ENCODE assay signal across 15 cellular contexts in the genomic region with DNA sequence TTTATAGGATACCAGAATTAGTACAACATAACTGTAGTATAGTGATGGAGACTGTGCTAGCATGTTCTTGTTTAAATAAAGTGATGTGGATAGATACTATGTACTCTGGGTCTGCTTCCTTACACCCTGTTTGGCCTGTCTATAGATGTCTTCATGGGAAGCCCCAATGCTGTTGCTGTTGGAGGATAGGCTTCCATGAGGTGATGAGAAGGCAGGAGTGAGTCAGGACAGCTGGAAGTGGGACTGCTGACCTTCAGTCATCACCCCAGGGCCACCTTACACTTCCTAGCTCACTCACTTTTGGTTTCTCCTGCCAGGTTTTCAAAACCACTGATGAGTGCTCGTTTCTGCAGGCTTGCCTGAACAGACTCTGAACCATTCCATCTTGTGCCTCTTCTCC. TPM values are rescaled to one million over a fixed set of nuclear protein-coding genes. Genes with fewer than 3 reads are reported as not detected.
DNase-seq lines count a peak whose midpoint lies in the region; ATAC-seq, FAIRE-seq and TF ChIP-seq lines count a peak whose summit lies in the region.
"Had no signal": no experiment of that assay in that cellular context is flagged by ENCODE, and none has a peak within 500 bp of the region (broad histone marks: within the 10 kb centered on the region; RNA-seq: fewer than 3 reads in every experiment).

No MANE protein-coding gene starts in this region.

- H3K27ac ChIP-seq in HCT116 (ENCODE audit: low read depth, low read length) (no peak overlapping the region), adrenal gland (no peak overlapping the region), keratinocyte (ENCODE audit: control insufficient read depth, insufficient read depth, low read length) (peak overlapping the region; percentile 60)
- H3K27ac ChIP-seq: HL-60 had no signal

- H3K4me2 ChIP-seq in HCT116 (ENCODE audit: low read length) (no peak overlapping the region), keratinocyte (ENCODE audit: control insufficient read depth, extremely low read depth, insufficient read depth, low read depth, low read length) (peak overlapping the region; percentile 49)

- ATAC-seq in HCT116: peak; percentile 62; the same call in 1 of the 2 replicates
- ATAC-seq in HG02884 (IDR thresholded peaks at IDR 0.05; ENCODE audit: unreplicated experiment): no peak
- ATAC-seq: activated CD8-positive, alpha-beta memory T cell treated with anti-CD3 and anti-CD28 coated beads, Interleukin-2, amount 10 ng/mL, durations not matched to agents 7 days and 5 days; body of pancreas had no signal

- H3K9ac ChIP-seq in HCT116 (ENCODE audit: low read length) (no peak overlapping the region), keratinocyte (ENCODE audit: control insufficient read depth, extremely low read depth, insufficient read depth, low read length) (peak overlapping the region; percentile 20)

- H3K27me3 ChIP-seq in HCT116 (ENCODE audit: insufficient read depth, low read length) (no peaks in the 10 kb centered on the region), adrenal gland (no peaks in the 10 kb centered on the region), keratinocyte (ENCODE audit: control insufficient read depth, extremely low read depth, insufficient read depth, low read length) (no peaks in the 10 kb centered on the region)
- H3K27me3 ChIP-seq: body of pancreas had no signal

- FAIRE-seq in keratinocyte (lab: Jason Lieb, UNC): peak; percentile 97

- RAD21 ChIA-PET in HCT116 (lab: Charles Lee; ENCODE audit: low non-redundant PET in 1 of 2, low total read pairs in 2 of 2, uncharacterized antibody in 2 of 2, unreplicated experiment in 2 of 2): no interaction called here

- POLR2A ChIA-PET in HCT116 (lab: Charles Lee): no interaction called here

- no peak for TF ChIP-seq CTCF in HCT116 (IDR thresholded peaks at IDR 0.05 in 2 of 3, conservative IDR thresholded peaks at IDR 0.05 in 1 of 3; ENCODE audit: borderline replicate concordance in 1 of 3, insufficient read depth in 1 of 3, low read depth in 2 of 3, low read length in 2 of 3)
- no peak for TF ChIP-seq CTCF in adrenal gland (IDR thresholded peaks at IDR 0.05)
- TF ChIP-seq CTCF in keratinocyte (optimal IDR thresholded peaks at IDR 0.05 in 1 of 3, IDR thresholded peaks at IDR 0.05 in 1 of 3, conservative IDR thresholded peaks at IDR 0.05 in 1 of 3; ENCODE audit: extremely low read depth in 1 of 3, insufficient read depth in 2 of 3, low read length in 3 of 3): no peak

- DNase-seq in GM03348 (ENCODE audit: low spot score) (peak; percentile 20), HCT116 (ENCODE audit: low read depth, low spot score) (no peak), adrenal gland (peak in 5 of 7 donors; percentile 23 to 42 (median 35)), keratinocyte (ENCODE audit: low read depth, low spot score) (peak; percentile 38), dedifferentiated amniotic fluid mesenchymal stem cell (ENCODE audit: extremely low spot score) (no peak), SIG-M5 treated with dmso at 0.1 percent for 504 hours (lab: John Stamatoyannopoulos, UW; ENCODE audit: unreplicated experiment) (no peak)
- DNase-seq in activated T-cell treated with anti-CD3 and anti-CD28 coated beads, Interleukin-2, amount 50 U/mL, for 1 hour: no peak
- DNase-seq: activated CD8-positive, alpha-beta memory T cell treated with anti-CD3 and anti-CD28 coated beads, Interleukin-2, amount 10 ng/mL, durations not matched to agents 7 days and 5 days; body of pancreas; NCI-H1105 treated with DMSO at 0.1 percent for 48 hours had no signal

- BruUV-seq in HCT116 (replicated peaks; lab: Mats Ljungman, UMichigan): no TSS peak

- 35 to 49% (median 40%) methylated on average over 1 of the region's 1 CpG for WGBS in adrenal gland, 4 donors

- H3K4me3 ChIP-seq in HCT116 (replicated peaks in 1 of 2; ENCODE audit: low read depth in 1 of 2, low read length in 2 of 2) (no peak overlapping the region), adrenal gland (no peak overlapping the region), keratinocyte (ENCODE audit: control insufficient read depth in 2 of 3, extremely low read depth in 1 of 3, insufficient read depth in 2 of 3, low read depth in 1 of 3, low read length in 3 of 3) (no peak overlapping the region)
- H3K4me3 ChIP-seq: body of pancreas, HAP-1 had no signal

- no peak for TF ChIP-seq RAD21 in HCT116 (IDR thresholded peaks at IDR 0.05; ENCODE audit: low read depth)

- no peak overlapping the region for H2AFZ ChIP-seq in HCT116 (ENCODE audit: low read depth, low read length, poor library complexity, severe bottlenecking)
- H2AFZ ChIP-seq in keratinocyte (ENCODE audit: control insufficient read depth, low read length): no peak overlapping the region

- H3K36me3 ChIP-seq in HCT116 (ENCODE audit: control insufficient read depth in 1 of 2, insufficient read depth in 2 of 2, low read length in 2 of 2) (no peaks in the 10 kb centered on the region), adrenal gland (replicated peaks in 1 of 2) (no peaks in the 10 kb centered on the region), keratinocyte (ENCODE audit: control insufficient read depth in 2 of 2, extremely low read depth in 1 of 2, insufficient read depth in 2 of 2, low read length in 2 of 2) (peaks cover 2 to 5% of the 10 kb centered on the region in 2 experiments)
- H3K36me3 ChIP-seq: HAP-1 had no signal

- H3K9me3 ChIP-seq in HCT116 (ENCODE audit: control insufficient read depth in 1 of 2, insufficient read depth in 1 of 2, low read depth in 1 of 2, low read length in 2 of 2) (no peaks in the 10 kb centered on the region), adrenal gland (replicated peaks in 1 of 3) (no peaks in the 10 kb centered on the region), keratinocyte (ENCODE audit: control insufficient read depth, low read depth, low read length) (no peaks in the 10 kb centered on the region)
- H3K9me3 ChIP-seq: body of pancreas, HAP-1 had no signal

- H3K79me2 ChIP-seq in HCT116 (ENCODE audit: insufficient read depth, low read length) (peaks cover 43% of the 10 kb centered on the region), keratinocyte (ENCODE audit: control insufficient read depth, insufficient read depth, low read length) (peaks cover 39% of the 10 kb centered on the region)

- no peak for TF ChIP-seq POLR2A in HCT116 (IDR thresholded peaks at IDR 0.05; ENCODE audit: borderline replicate concordance, extremely low read depth, insufficient read depth, insufficient read length)
- TF ChIP-seq POLR2A in adrenal gland (IDR thresholded peaks at IDR 0.05): no peak

- no peaks in the 10 kb centered on the region for H3K9me2 ChIP-seq in HCT116 (ENCODE audit: insufficient read depth)

- dilution Hi-C loops in keratinocyte (cut with MboI; ENCODE audit: extremely low pct_ligation_motif_present, low sequenced_read_pairs): no loop called here

- intact Hi-C loops in HCT116 (cut with micrococcal nuclease): no loop called here
- intact Hi-C loops in adrenal gland (cut with DNase I): no loop called here

- H3K9me1 ChIP-seq in keratinocyte (ENCODE audit: control insufficient read depth, extremely low read depth, insufficient read depth, low read length): no peaks in the 10 kb centered on the region

- CTCF ChIA-PET in HCT116 (lab: Charles Lee): no interaction called here

- H4K20me1 ChIP-seq in HCT116 (ENCODE audit: insufficient read depth): no peaks in the 10 kb centered on the region
- H4K20me1 ChIP-seq in keratinocyte (ENCODE audit: control insufficient read depth, extremely low read depth, insufficient read depth, low read length): no peaks in the 10 kb centered on the region

- H3K4me1 ChIP-seq in HCT116 (ENCODE audit: control insufficient read depth in 1 of 2, insufficient read depth in 2 of 2, low read length in 2 of 2) (peaks cover 0 to 14% of the 10 kb centered on the region in 2 experiments; a peak in 1 of 4 replicates), adrenal gland (replicated peaks in 1 of 2) (peaks cover 5 to 10% of the 10 kb centered on the region in 2 donors), keratinocyte (ENCODE audit: control insufficient read depth, extremely low read depth, insufficient read depth, low read length) (peaks cover 48% of the 10 kb centered on the region)

TF ChIP-seq in HCT116, 20 proteins besides CTCF, POLR2A, EP300 and RAD21 (continues in another document):
- TF ChIP-seq TCF7L2 (IDR thresholded peaks at IDR 0.05; ENCODE audit: borderline replicate concordance, extremely low read depth, insufficient read depth, insufficient read length) (no peak), SRF (IDR thresholded peaks at IDR 0.05; ENCODE audit: low read depth) (no peak)
- TF ChIP-seq, protein P1, sequence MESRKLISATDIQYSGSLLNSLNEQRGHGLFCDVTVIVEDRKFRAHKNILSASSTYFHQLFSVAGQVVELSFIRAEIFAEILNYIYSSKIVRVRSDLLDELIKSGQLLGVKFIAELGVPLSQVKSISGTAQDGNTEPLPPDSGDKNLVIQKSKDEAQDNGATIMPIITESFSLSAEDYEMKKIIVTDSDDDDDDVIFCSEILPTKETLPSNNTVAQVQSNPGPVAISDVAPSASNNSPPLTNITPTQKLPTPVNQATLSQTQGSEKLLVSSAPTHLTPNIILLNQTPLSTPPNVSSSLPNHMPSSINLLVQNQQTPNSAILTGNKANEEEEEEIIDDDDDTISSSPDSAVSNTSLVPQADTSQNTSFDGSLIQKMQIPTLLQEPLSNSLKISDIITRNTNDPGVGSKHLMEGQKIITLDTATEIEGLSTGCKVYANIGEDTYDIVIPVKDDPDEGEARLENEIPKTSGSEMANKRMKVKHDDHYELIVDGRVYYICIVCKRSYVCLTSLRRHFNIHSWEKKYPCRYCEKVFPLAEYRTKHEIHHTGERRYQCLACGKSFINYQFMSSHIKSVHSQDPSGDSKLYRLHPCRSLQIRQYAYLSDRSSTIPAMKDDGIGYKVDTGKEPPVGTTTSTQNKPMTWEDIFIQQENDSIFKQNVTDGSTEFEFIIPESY (IDR thresholded peaks at IDR 0.05; ENCODE audit: extremely low read depth, insufficient replicate concordance, low read length): no peak

RNA-seq across cellular contexts. Expression of gene KCTD4, which starts 4.2 kb away (rescaled TPM):
- not detected for total RNA-seq in HCT116 (2021; ENCODE audit: unreplicated experiment)
- polyA plus RNA-seq in HCT116 (2012): not detected in 2 replicates
- total RNA-seq in adrenal gland: not detected
- under 1 TPM in 1 of 3 donors, not detected in 2; 0.10 TPM for polyA plus RNA-seq in adrenal gland
- polyA plus RNA-seq in keratinocyte: 0.28 to 0.44 TPM (median 0.39 TPM) in 3 replicates
- 1.5 TPM for polyA plus RNA-seq in keratinocyte (2011; ENCODE audit: low read depth)
- 0.47 and 1.2 TPM in 2 replicates for polyA plus RNA-seq in keratinocyte (2011; cell fraction: cytosol; rRNA removed)
- polyA plus RNA-seq in keratinocyte (2011; cell fraction: nucleus; rRNA removed): 1.2 and 1.3 TPM in 2 replicates
- 0.55 and 1.2 TPM in 2 replicates for polyA plus RNA-seq in keratinocyte (2012; ENCODE audit: low replicate concordance)
- 0.10 to 0.32 TPM in 2 of 3 replicates, not detected in the other for polyA minus RNA-seq in keratinocyte
- polyA minus RNA-seq in keratinocyte (2011; cell fraction: cytosol; rRNA and poly(A)+ RNA removed): not detected
- 0.39 TPM in 1 of 2 replicates, not detected in the other for polyA minus RNA-seq in keratinocyte (2011; cell fraction: nucleus; rRNA and poly(A)+ RNA removed)
- total RNA-seq: activated CD8-positive, alpha-beta memory T cell treated with anti-CD3 and anti-CD28 coated beads, Interleukin-2, amount 10 ng/mL, durations not matched to agents 7 days and 5 days; body of pancreas; mesenteric fat pad; skeletal muscle tissue had no signal

Comparison
In these comparisons a context has a peak if more than half of its experiments do, and no peak if none do; other contexts are left out.
1. DNase-seq: peak in GM03348 (single experiment), adrenal gland (5 of 7) and keratinocyte (single experiment); none in HCT116 (single experiment), dedifferentiated amniotic fluid mesenchymal stem cell (single experiment), activated T-cell treated with anti-CD3 and anti-CD28 coated beads, Interleukin-2, amount 50 U/mL, for 1 hour (single experiment) and SIG-M5 treated with dmso at 0.1 percent for 504 hours (single experiment).